20 cellular contexts compared by ENCODE assay signal in genomic region chr22:18012528-18012927, GRCh38. TPM values are rescaled to one million over a fixed set of nuclear protein-coding genes. Genes with fewer than 3 reads are reported as not detected.
DNase-seq lines count a peak whose midpoint lies in the region; ATAC-seq, FAIRE-seq and TF ChIP-seq lines count a peak whose summit lies in the region.
"Had no signal": no experiment of that assay in that cellular context is flagged by ENCODE, and none has a peak within 500 bp of the region (broad histone marks: within the 10 kb centered on the region; RNA-seq: fewer than 3 reads in every experiment).

No MANE protein-coding gene starts in this region.

- H3K4me3 Mint-ChIP-seq in activated T-helper 2 cell treated with anti-CD3 and anti-CD28 coated beads, Interferon-gamma antibody, Interleukin-2, Interleukin-4, amounts not matched to agents 10 μg/mL and 5 μg/mL and 100 μg/mL, durations not matched to agents 14 hours and 24 hours and 36 hours (ENCODE audit: low read depth), result no peak overlapping the region
- H3K4me3 Mint-ChIP-seq in glutamatergic neuron (ENCODE audit: unreplicated experiment), result no peak overlapping the region
- H3K4me3 Mint-ChIP-seq: activated CD8-positive, alpha-beta T cell treated with anti-CD3 and anti-CD28 coated beads, Interleukin-2, amount 10 ng/mL, durations not matched to agents 7 days and 5 days; activated T-cell treated with anti-CD3 and anti-CD28 coated beads, Interleukin-2, amount 50 U/mL, for 72 hours; WTC11 had no signal

- FAIRE-seq in RCC 7860 (lab: Jason Lieb, UNC), result peak; percentile 16

- TF ChIP-seq CTCF in epithelial cell of proximal tubule (conservative IDR thresholded peaks at IDR 0.05; ENCODE audit: low read depth, low read length) (no peak), omental fat pad (IDR thresholded peaks at IDR 0.05) (no peak), glutamatergic neuron (IDR thresholded peaks at IDR 0.05; ENCODE audit: partially characterized antibody, unreplicated experiment) (no peak)

- intact Hi-C loops in activated T-helper 2 cell treated with anti-CD3 and anti-CD28 coated beads, Interferon-gamma antibody, Interleukin-2, Interleukin-4, amounts not matched to agents 10 μg/mL and 5 μg/mL and 100 μg/mL, durations not matched to agents 14 hours and 24 hours and 36 hours (cut with micrococcal nuclease), result no loop called here

- ATAC-seq in omental fat pad (ENCODE audit: low FRiP score), result peak; percentile 81
- ATAC-seq in GM18511 (IDR thresholded peaks at IDR 0.05; ENCODE audit: unreplicated experiment), result no peak
- ATAC-seq: activated CD8-positive, alpha-beta T cell treated with anti-CD3 and anti-CD28 coated beads, Interleukin-2, amount 10 ng/mL, durations not matched to agents 7 days and 5 days; activated T-cell treated with anti-CD3 and anti-CD28 coated beads, Interleukin-2, amount 50 U/mL, for 72 hours; left ventricle myocardium superior; sciatic nerve; WTC11 had no signal

- H3K4me3 ChIP-seq in epithelial cell of proximal tubule (ENCODE audit: low read depth, low read length), result no peak overlapping the region
- H3K4me3 ChIP-seq: uterus had no signal

- H3K9me3 Mint-ChIP-seq in activated T-helper 2 cell treated with anti-CD3 and anti-CD28 coated beads, Interferon-gamma antibody, Interleukin-2, Interleukin-4, amounts not matched to agents 10 μg/mL and 5 μg/mL and 100 μg/mL, durations not matched to agents 14 hours and 24 hours and 36 hours, result no peaks in the 10 kb centered on the region
- H3K9me3 Mint-ChIP-seq in glutamatergic neuron (ENCODE audit: unreplicated experiment), result peaks cover 6% of the 10 kb centered on the region
- H3K9me3 Mint-ChIP-seq: activated T-cell treated with anti-CD3 and anti-CD28 coated beads, Interleukin-2, amount 50 U/mL, for 72 hours; WTC11 had no signal

- H3K27ac Mint-ChIP-seq in activated T-helper 2 cell treated with anti-CD3 and anti-CD28 coated beads, Interferon-gamma antibody, Interleukin-2, Interleukin-4, amounts not matched to agents 10 μg/mL and 5 μg/mL and 100 μg/mL, durations not matched to agents 14 hours and 24 hours and 36 hours, result no peak overlapping the region
- H3K27ac Mint-ChIP-seq in glutamatergic neuron (ENCODE audit: unreplicated experiment), result no peak overlapping the region
- H3K27ac Mint-ChIP-seq: activated CD8-positive, alpha-beta T cell treated with anti-CD3 and anti-CD28 coated beads, Interleukin-2, amount 10 ng/mL, durations not matched to agents 7 days and 5 days; activated T-cell treated with anti-CD3 and anti-CD28 coated beads, Interleukin-2, amount 50 U/mL, for 72 hours; WTC11 had no signal

- DNase-seq in HCEC 1CT (peak; percentile 50), RCC 7860 (ENCODE audit: low spot score) (peak; percentile 82), epithelial cell of proximal tubule (ENCODE audit: low read depth) (peak; percentile 68), omental fat pad (ENCODE audit: low spot score) (no peak), NCI-H2171 (lab: John Stamatoyannopoulos, UW) (no peak), glutamatergic neuron (no peak)
- no peak for DNase-seq in activated T-helper 2 cell treated with anti-CD3 and anti-CD28 coated beads, Interferon-gamma antibody, Interleukin-2, Interleukin-4, amounts not matched to agents 10 μg/mL and 5 μg/mL and 100 μg/mL, durations not matched to agents 14 hours and 24 hours and 36 hours (ENCODE audit: low spot score)
- DNase-seq: activated CD8-positive, alpha-beta T cell treated with anti-CD3 and anti-CD28 coated beads, Interleukin-2, amount 10 ng/mL, durations not matched to agents 7 days and 5 days; activated T-cell treated with anti-CD3 and anti-CD28 coated beads, Interleukin-2, amount 50 U/mL, for 72 hours; caudate nucleus; COR-L47; Kasumi-1; left ventricle myocardium superior; NCI-H1694; RPMI8226; stimulated activated CD4-positive, alpha-beta T cell treated with anti-CD3 and anti-CD28 coated beads, Interleukin-1b, Interleukin-23, amount 100 ng/mL, for 48 hours; uterus had no signal

- no peaks in the 10 kb centered on the region for H3K4me1 Mint-ChIP-seq in activated T-helper 2 cell treated with anti-CD3 and anti-CD28 coated beads, Interferon-gamma antibody, Interleukin-2, Interleukin-4, amounts not matched to agents 10 μg/mL and 5 μg/mL and 100 μg/mL, durations not matched to agents 14 hours and 24 hours and 36 hours (ENCODE audit: low read depth)
- H3K4me1 Mint-ChIP-seq in glutamatergic neuron (ENCODE audit: low read depth, unreplicated experiment), result peaks cover 9% of the 10 kb centered on the region
- H3K4me1 Mint-ChIP-seq: WTC11 had no signal

- no peaks in the 10 kb centered on the region for H3K36me3 Mint-ChIP-seq in activated T-helper 2 cell treated with anti-CD3 and anti-CD28 coated beads, Interferon-gamma antibody, Interleukin-2, Interleukin-4, amounts not matched to agents 10 μg/mL and 5 μg/mL and 100 μg/mL, durations not matched to agents 14 hours and 24 hours and 36 hours (ENCODE audit: low read depth)
- peaks cover 5% of the 10 kb centered on the region for H3K36me3 Mint-ChIP-seq in glutamatergic neuron (ENCODE audit: unreplicated experiment)
- H3K36me3 Mint-ChIP-seq: WTC11 had no signal

- H3K27me3 Mint-ChIP-seq in activated T-helper 2 cell treated with anti-CD3 and anti-CD28 coated beads, Interferon-gamma antibody, Interleukin-2, Interleukin-4, amounts not matched to agents 10 μg/mL and 5 μg/mL and 100 μg/mL, durations not matched to agents 14 hours and 24 hours and 36 hours (ENCODE audit: low read depth), result peaks cover 15% of the 10 kb centered on the region
- H3K27me3 Mint-ChIP-seq in glutamatergic neuron (ENCODE audit: unreplicated experiment), result peaks cover 2% of the 10 kb centered on the region

RNA-seq across cellular contexts. Expression of gene MICAL3, which starts 11.8 kb away (rescaled TPM):
- total RNA-seq in epithelial cell of proximal tubule (43.0 and 47.5 TPM in 2 replicates), omental fat pad (10 to 100 TPM; 23.9 to 49.2 (median 34.5) TPM), glutamatergic neuron (ENCODE audit: unreplicated experiment) (132 TPM)
- total RNA-seq in activated T-helper 2 cell treated with anti-CD3 and anti-CD28 coated beads, Interferon-gamma antibody, Interleukin-2, Interleukin-4, amounts not matched to agents 10 μg/mL and 5 μg/mL and 100 μg/mL, durations not matched to agents 14 hours and 24 hours and 36 hours, result 40.6 and 41.8 TPM in 2 replicates

Comparison
In these comparisons a context has a peak if more than half of its experiments do, and no peak if none do; other contexts are left out.
1. DNase-seq: peak in HCEC 1CT (single experiment), RCC 7860 (single experiment) and epithelial cell of proximal tubule (single experiment); none in omental fat pad (single experiment), activated T-helper 2 cell treated with anti-CD3 and anti-CD28 coated beads, Interferon-gamma antibody, Interleukin-2, Interleukin-4, amounts not matched to agents 10 μg/mL and 5 μg/mL and 100 μg/mL, durations not matched to agents 14 hours and 24 hours and 36 hours (single experiment), NCI-H2171 (single experiment) and glutamatergic neuron (single experiment).